ENCODE assay signal across 24 cellular contexts in the genomic region with DNA sequence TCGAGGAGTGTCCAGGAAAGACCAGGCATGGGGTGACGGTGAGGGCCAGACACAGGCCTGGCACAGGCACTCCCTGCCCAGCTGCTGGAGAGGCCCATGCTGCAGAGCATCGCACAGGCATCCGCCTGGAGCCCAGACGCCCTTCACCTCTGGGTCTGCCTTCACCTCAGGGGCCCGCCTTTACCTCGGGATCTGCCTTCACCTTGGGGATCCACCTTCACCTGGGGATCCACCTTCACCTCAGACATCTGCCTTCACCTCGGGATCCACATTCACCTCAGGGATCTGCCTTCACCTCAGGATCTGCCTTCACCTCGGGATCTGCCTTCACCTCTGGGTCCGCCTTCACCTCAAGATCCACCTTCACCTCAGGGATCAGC. TPM values are rescaled to one million over a fixed set of nuclear protein-coding genes. Genes with fewer than 3 reads are reported as not detected.
A peak's percentile ranks its signal among the peaks of the same experiment; 100 is the strongest.
DNase-seq lines count a peak whose midpoint lies in the region; ATAC-seq and TF ChIP-seq lines count a peak whose summit lies in the region.
"Had no signal": no experiment of that assay in that cellular context is flagged by ENCODE, and none has a peak within 500 bp of the region (broad histone marks: within the 10 kb centered on the region; RNA-seq: fewer than 3 reads in every experiment).

No MANE protein-coding gene starts in this region.

- DNase-seq in activated effector memory CD4-positive, alpha-beta T cell treated with anti-CD3 and anti-CD28 coated beads, Interleukin-2, amount 50 U/mL, for 16 hours: peak; percentile 39
- DNase-seq in activated effector memory CD4-positive, alpha-beta T cell treated with Interleukin-2 at 50 U/mL for 16 hours: no peak
- DNase-seq in lower lobe of right lung (peak; percentile 14), spleen (peak; percentile 47), mucosa of gallbladder (ENCODE audit: low spot score) (no peak), Kasumi-1 (lab: John Stamatoyannopoulos, UW) (no peak)
- DNase-seq: AML-193; DMS53; EL; GF-D8; NCI-H1092 treated with DMSO at 0.1 percent for 48 hours; NCI-H1436 treated with DMSO at 0.1 percent for 48 hours; NCI-H1930; NCI-H226; NCI-H524; NCI-H774; NK-92 treated with Interleukin-12 subunit alpha and Interleukin-12 subunit beta, amount 100 ng/mL, for 24 hours; SHP77 treated with DMSO at 0.1 percent for 48 hours had no signal

- H3K36me3 ChIP-seq in lower lobe of right lung: no peaks in the 10 kb centered on the region
- no peaks in the 10 kb centered on the region for H3K36me3 ChIP-seq in spleen

- H3K9me3 ChIP-seq in lower lobe of right lung: no peaks in the 10 kb centered on the region
- H3K9me3 ChIP-seq in spleen: peaks cover 0 to 32% (median 11%) of the 10 kb centered on the region in 8 donors

- ATAC-seq in lower lobe of right lung: no peak
- no peak for ATAC-seq in GM18517 (IDR thresholded peaks at IDR 0.05; ENCODE audit: unreplicated experiment)
- ATAC-seq: K562 had no signal

- H3K4me1 ChIP-seq in lower lobe of right lung (no peaks in the 10 kb centered on the region), spleen (no peaks in the 10 kb centered on the region)

- 88 to 99% (median 93%) methylated on average over 10 of the region's 10 CpGs for WGBS in spleen, 5 donors

- intact Hi-C loops in lower lobe of right lung (cut with DNase I) (no loop called here), spleen (cut with DNase I; ENCODE audit: low total_unique reads) (no loop called here)

- TF ChIP-seq CTCF in lower lobe of right lung (IDR thresholded peaks at IDR 0.05) (no peak), spleen (IDR thresholded peaks at IDR 0.05 in 8 of 11, conservative IDR thresholded peaks at IDR 0.05 in 3 of 11) (no peak)

- H3K27me3 ChIP-seq in lower lobe of right lung (ENCODE audit: low read depth): peaks cover 7% of the 10 kb centered on the region
- H3K27me3 ChIP-seq in spleen (replicated peaks in 1 of 7): peaks cover 0 to 45% (median 0%) of the 10 kb centered on the region in 7 donors

- H3K4me3 ChIP-seq in lower lobe of right lung (no peak overlapping the region), spleen (no peak overlapping the region)
- H3K4me3 ChIP-seq: K562, SK-N-MC had no signal

- no peak for TF ChIP-seq POLR2A in spleen (IDR thresholded peaks at IDR 0.05)

- H3K27ac ChIP-seq in lower lobe of right lung (no peak overlapping the region), spleen (no peak overlapping the region)
- H3K27ac ChIP-seq: C4-2B, RWPE1, SK-N-MC had no signal

RNA-seq across cellular contexts. Expression of gene KIF1A, which starts 7.7 kb away (rescaled TPM):
- total RNA-seq in lower lobe of right lung (0.24 TPM), spleen (1 to 10 TPM in 2 of 7 donors, under 1 TPM in 4, not detected in 1; 0.17 to 2.0 (median 0.86) TPM), mucosa of gallbladder (1.6 TPM)
- polyA plus RNA-seq in spleen: under 1 TPM; 0.02 to 0.11 (median 0.10) TPM

RNA-seq across cellular contexts. Expression of gene AGXT, which starts 56.3 kb away (rescaled TPM):
- total RNA-seq in lower lobe of right lung: not detected
- 1 to 10 TPM in 5 of 7 donors, under 1 TPM in 1, not detected in 1; 0.70 to 4.5 (median 3.8) TPM for total RNA-seq in spleen
- 1 to 10 TPM in 2 of 3 donors, under 1 TPM in 1; 0.61 to 1.5 (median 1.2) TPM for polyA plus RNA-seq in spleen
- 1.6 TPM for total RNA-seq in mucosa of gallbladder
- total RNA-seq: H4 had no signal
- polyA plus RNA-seq: K562 had no signal

Comparison
In these comparisons a context has a peak if more than half of its experiments do, and no peak if none do; other contexts are left out.
1. DNase-seq: peak in activated effector memory CD4-positive, alpha-beta T cell treated with anti-CD3 and anti-CD28 coated beads, Interleukin-2, amount 50 U/mL, for 16 hours (single experiment), lower lobe of right lung (single experiment) and spleen (single experiment); none in activated effector memory CD4-positive, alpha-beta T cell treated with Interleukin-2 at 50 U/mL for 16 hours (single experiment), mucosa of gallbladder (single experiment) and Kasumi-1 (0 of 2).